19 cellular contexts compared by ENCODE assay signal in genomic region chr4:140344111-140344510, GRCh38. TPM values are rescaled to one million over a fixed set of nuclear protein-coding genes. Genes with fewer than 3 reads are reported as not detected.
DNase-seq lines count a peak whose midpoint lies in the region; ATAC-seq and TF ChIP-seq lines count a peak whose summit lies in the region.
"Had no signal": no experiment of that assay in that cellular context is flagged by ENCODE, and none has a peak within 500 bp of the region (broad histone marks: within the 10 kb centered on the region; RNA-seq: fewer than 3 reads in every experiment).

No MANE protein-coding gene starts in this region.

- H3K9me3 Mint-ChIP-seq in type B pancreatic cell: no peaks in the 10 kb centered on the region
- H3K9me3 Mint-ChIP-seq in CD4-positive, alpha-beta T cell: no peaks in the 10 kb centered on the region
- H3K9me3 Mint-ChIP-seq: natural killer cell treated with Interleukin-12 subunit alpha and Interleukin-12 subunit beta and Interleukin-15 and Interleukin-18, amount 100 ng/mL, for 72 hours; T-helper 2 cell treated with Interferon-gamma antibody and Interleukin-4, amounts not matched to agents 5 μg/mL and 100 μg/mL, for 36 hours had no signal

- no peaks in the 10 kb centered on the region for H3K9me3 ChIP-seq in mucosa of stomach (ENCODE audit: control insufficient read depth, low read length)
- no peaks in the 10 kb centered on the region for H3K9me3 ChIP-seq in CD4-positive, alpha-beta T cell (ENCODE audit: control insufficient read depth, low read length)
- H3K9me3 ChIP-seq: heart left ventricle, right atrium auricular region, SJSA1, testis had no signal

- peaks cover 11% of the 10 kb centered on the region for H3K4me1 Mint-ChIP-seq in type B pancreatic cell (ENCODE audit: unreplicated experiment)
- peaks cover 5% of the 10 kb centered on the region for H3K4me1 Mint-ChIP-seq in CD4-positive, alpha-beta T cell (ENCODE audit: low read depth)

- ATAC-seq in CD4-positive, alpha-beta T cell (ENCODE audit: poor library complexity): no peak
- ATAC-seq in GM19328 (IDR thresholded peaks at IDR 0.05; ENCODE audit: unreplicated experiment): no peak
- ATAC-seq: heart left ventricle had no signal

- DNase-seq in fibroblast of peridontal ligament (ENCODE audit: extremely low read depth): peak; percentile 71
- no peak for DNase-seq in type B pancreatic cell (ENCODE audit: extremely low spot score, unreplicated experiment)
- no peak for DNase-seq in CD4-positive, alpha-beta T cell
- DNase-seq in NCI-H526 (lab: John Stamatoyannopoulos, UW): no peak
- DNase-seq: activated CD4-positive, CD25-positive, alpha-beta regulatory T cell treated with anti-CD3 and anti-CD28 coated beads, Interleukin-2, amount 50 U/mL, for 72 hours; erythroblast; heart left ventricle; NCI-H1092; OCI-M1; stimulated activated CD4-positive, alpha-beta T cell treated with anti-CD3 and anti-CD28 coated beads, Interleukin-2, amount 100 ng/mL, for 24 hours; testis had no signal

- peak overlapping the region; percentile 14 for H3K4me3 ChIP-seq in mucosa of stomach (ENCODE audit: low read length)
- H3K4me3 ChIP-seq: heart left ventricle, right atrium auricular region, SJSA1, testis had no signal

- H3K4me3 Mint-ChIP-seq in type B pancreatic cell: peak overlapping the region; percentile 19
- no peak overlapping the region for H3K4me3 Mint-ChIP-seq in CD4-positive, alpha-beta T cell
- H3K4me3 Mint-ChIP-seq: B cell; natural killer cell treated with Interleukin-12 subunit alpha and Interleukin-12 subunit beta and Interleukin-15 and Interleukin-18, amount 100 ng/mL, for 72 hours; T-helper 2 cell treated with Interferon-gamma antibody and Interleukin-4, amounts not matched to agents 5 μg/mL and 100 μg/mL, for 36 hours had no signal

- H3K27ac Mint-ChIP-seq in type B pancreatic cell: no peak overlapping the region
- H3K27ac Mint-ChIP-seq in CD4-positive, alpha-beta T cell: no peak overlapping the region
- H3K27ac Mint-ChIP-seq: B cell; natural killer cell treated with Interleukin-12 subunit alpha and Interleukin-12 subunit beta and Interleukin-15 and Interleukin-18, amount 100 ng/mL, for 72 hours; T-helper 2 cell treated with Interferon-gamma antibody and Interleukin-4, amounts not matched to agents 5 μg/mL and 100 μg/mL, for 36 hours had no signal

- H3K27ac ChIP-seq in VCaP: peak overlapping the region; percentile 81
- H3K27ac ChIP-seq in CD4-positive, alpha-beta T cell (ENCODE audit: low read depth, low read length): no peak overlapping the region
- H3K27ac ChIP-seq: heart left ventricle, right atrium auricular region, SJSA1, testis had no signal

- intact Hi-C loops in CD4-positive, alpha-beta T cell (cut with DNase I, micrococcal nuclease): no loop called here

- TF ChIP-seq CTCF in VCaP (conservative IDR thresholded peaks at IDR 0.05): no peak
- no peak for TF ChIP-seq CTCF in type B pancreatic cell (conservative IDR thresholded peaks at IDR 0.05)
- TF ChIP-seq CTCF in CD4-positive, alpha-beta T cell (IDR thresholded peaks at IDR 0.05): no peak

- peaks cover 26% of the 10 kb centered on the region for H3K4me1 ChIP-seq in mucosa of stomach (ENCODE audit: control insufficient read depth, insufficient read depth, low read length)
- H3K4me1 ChIP-seq: right atrium auricular region, SJSA1, testis had no signal

- POLR2A ChIA-PET in CD4-positive, alpha-beta T cell (lab: Charles Lee): interaction anchor here (0.6 kb wide), 1 partner anchor 644 kb away, joined by 3 read pairs; no protein-coding TSS in a partner anchor

- no peaks in the 10 kb centered on the region for H3K27me3 ChIP-seq in mucosa of stomach (ENCODE audit: control insufficient read depth, insufficient read depth, low read length)
- H3K27me3 ChIP-seq in CD4-positive, alpha-beta T cell (ENCODE audit: control insufficient read depth, insufficient read depth, low read length): peaks cover 16% of the 10 kb centered on the region
- H3K27me3 ChIP-seq: right atrium auricular region, testis had no signal

- H3K9ac ChIP-seq in mucosa of stomach (ENCODE audit: low read length): peak overlapping the region; percentile 16

- CTCF ChIA-PET in CD4-positive, alpha-beta T cell (lab: Charles Lee): no interaction called here

- no peaks in the 10 kb centered on the region for H3K36me3 ChIP-seq in mucosa of stomach (ENCODE audit: control insufficient read depth, insufficient read depth, low read length)
- H3K36me3 ChIP-seq: heart left ventricle, right atrium auricular region, SJSA1 had no signal

- H3K36me3 Mint-ChIP-seq in type B pancreatic cell: no peaks in the 10 kb centered on the region
- H3K36me3 Mint-ChIP-seq in CD4-positive, alpha-beta T cell (ENCODE audit: low read depth): no peaks in the 10 kb centered on the region
- H3K36me3 Mint-ChIP-seq: natural killer cell treated with Interleukin-12 subunit alpha and Interleukin-12 subunit beta and Interleukin-15 and Interleukin-18, amount 100 ng/mL, for 72 hours had no signal

- H3K27me3 Mint-ChIP-seq in type B pancreatic cell: no peaks in the 10 kb centered on the region
- H3K27me3 Mint-ChIP-seq in CD4-positive, alpha-beta T cell: peaks cover 33% of the 10 kb centered on the region

RNA-seq across cellular contexts. Expression of gene SCOC, which starts 29.3 kb away (rescaled TPM):
- total RNA-seq in type B pancreatic cell (ENCODE audit: low replicate concordance): 51.4 and 58.0 TPM in 2 replicates
- total RNA-seq in CD4-positive, alpha-beta T cell: 1 to 10 TPM; 5.9 to 6.8 TPM
